ENCODE assay signal across 1 cellular context in the genomic region with DNA sequence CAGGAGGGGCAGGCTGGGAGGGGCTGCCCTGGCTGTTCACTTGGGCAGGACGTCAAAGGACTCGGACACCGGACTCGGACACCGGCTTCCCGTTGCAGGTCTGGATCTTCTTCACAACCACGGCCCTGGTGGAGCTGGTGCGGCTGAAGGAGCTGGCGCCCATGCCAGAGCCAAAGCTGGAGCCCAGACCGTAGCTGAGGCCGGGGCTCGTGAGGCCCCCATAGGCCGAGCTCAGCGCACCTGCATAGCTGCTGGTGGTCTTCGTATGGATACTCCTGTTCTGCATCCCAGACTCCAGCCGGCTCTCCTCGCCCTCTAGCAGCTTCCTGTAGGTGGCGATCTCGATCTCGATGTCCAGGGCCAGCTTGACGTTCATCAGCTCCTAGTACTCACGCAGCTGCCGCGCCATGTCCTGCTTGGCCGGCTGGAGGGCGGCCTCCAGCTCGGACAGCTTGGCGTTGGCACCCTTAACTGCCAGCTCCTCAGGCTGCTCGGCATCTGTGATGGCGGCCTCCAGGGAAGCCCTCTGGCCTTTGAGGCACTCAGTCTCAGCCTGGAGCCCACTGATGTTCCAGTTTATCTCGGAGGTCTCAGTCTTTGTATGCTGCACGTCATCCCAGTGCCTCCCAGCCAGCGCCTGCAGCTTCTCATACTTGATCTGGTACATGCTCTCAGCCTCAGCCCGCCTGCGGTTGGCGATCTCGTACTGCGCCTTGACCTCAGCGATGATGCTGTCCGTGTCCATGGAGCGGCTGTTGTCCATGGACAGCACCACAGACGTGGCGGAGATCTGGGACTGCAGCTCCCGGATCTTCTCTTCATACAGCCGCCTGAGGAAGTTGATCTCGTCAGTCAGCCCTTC.
TF ChIP-seq lines count a peak whose summit lies in the region.

No MANE protein-coding gene starts in this region.

TF ChIP-seq in K562, 482 proteins besides CTCF, POLR2A, EP300 and RAD21 (continued from another document):
- TF ChIP-seq, protein P1, sequence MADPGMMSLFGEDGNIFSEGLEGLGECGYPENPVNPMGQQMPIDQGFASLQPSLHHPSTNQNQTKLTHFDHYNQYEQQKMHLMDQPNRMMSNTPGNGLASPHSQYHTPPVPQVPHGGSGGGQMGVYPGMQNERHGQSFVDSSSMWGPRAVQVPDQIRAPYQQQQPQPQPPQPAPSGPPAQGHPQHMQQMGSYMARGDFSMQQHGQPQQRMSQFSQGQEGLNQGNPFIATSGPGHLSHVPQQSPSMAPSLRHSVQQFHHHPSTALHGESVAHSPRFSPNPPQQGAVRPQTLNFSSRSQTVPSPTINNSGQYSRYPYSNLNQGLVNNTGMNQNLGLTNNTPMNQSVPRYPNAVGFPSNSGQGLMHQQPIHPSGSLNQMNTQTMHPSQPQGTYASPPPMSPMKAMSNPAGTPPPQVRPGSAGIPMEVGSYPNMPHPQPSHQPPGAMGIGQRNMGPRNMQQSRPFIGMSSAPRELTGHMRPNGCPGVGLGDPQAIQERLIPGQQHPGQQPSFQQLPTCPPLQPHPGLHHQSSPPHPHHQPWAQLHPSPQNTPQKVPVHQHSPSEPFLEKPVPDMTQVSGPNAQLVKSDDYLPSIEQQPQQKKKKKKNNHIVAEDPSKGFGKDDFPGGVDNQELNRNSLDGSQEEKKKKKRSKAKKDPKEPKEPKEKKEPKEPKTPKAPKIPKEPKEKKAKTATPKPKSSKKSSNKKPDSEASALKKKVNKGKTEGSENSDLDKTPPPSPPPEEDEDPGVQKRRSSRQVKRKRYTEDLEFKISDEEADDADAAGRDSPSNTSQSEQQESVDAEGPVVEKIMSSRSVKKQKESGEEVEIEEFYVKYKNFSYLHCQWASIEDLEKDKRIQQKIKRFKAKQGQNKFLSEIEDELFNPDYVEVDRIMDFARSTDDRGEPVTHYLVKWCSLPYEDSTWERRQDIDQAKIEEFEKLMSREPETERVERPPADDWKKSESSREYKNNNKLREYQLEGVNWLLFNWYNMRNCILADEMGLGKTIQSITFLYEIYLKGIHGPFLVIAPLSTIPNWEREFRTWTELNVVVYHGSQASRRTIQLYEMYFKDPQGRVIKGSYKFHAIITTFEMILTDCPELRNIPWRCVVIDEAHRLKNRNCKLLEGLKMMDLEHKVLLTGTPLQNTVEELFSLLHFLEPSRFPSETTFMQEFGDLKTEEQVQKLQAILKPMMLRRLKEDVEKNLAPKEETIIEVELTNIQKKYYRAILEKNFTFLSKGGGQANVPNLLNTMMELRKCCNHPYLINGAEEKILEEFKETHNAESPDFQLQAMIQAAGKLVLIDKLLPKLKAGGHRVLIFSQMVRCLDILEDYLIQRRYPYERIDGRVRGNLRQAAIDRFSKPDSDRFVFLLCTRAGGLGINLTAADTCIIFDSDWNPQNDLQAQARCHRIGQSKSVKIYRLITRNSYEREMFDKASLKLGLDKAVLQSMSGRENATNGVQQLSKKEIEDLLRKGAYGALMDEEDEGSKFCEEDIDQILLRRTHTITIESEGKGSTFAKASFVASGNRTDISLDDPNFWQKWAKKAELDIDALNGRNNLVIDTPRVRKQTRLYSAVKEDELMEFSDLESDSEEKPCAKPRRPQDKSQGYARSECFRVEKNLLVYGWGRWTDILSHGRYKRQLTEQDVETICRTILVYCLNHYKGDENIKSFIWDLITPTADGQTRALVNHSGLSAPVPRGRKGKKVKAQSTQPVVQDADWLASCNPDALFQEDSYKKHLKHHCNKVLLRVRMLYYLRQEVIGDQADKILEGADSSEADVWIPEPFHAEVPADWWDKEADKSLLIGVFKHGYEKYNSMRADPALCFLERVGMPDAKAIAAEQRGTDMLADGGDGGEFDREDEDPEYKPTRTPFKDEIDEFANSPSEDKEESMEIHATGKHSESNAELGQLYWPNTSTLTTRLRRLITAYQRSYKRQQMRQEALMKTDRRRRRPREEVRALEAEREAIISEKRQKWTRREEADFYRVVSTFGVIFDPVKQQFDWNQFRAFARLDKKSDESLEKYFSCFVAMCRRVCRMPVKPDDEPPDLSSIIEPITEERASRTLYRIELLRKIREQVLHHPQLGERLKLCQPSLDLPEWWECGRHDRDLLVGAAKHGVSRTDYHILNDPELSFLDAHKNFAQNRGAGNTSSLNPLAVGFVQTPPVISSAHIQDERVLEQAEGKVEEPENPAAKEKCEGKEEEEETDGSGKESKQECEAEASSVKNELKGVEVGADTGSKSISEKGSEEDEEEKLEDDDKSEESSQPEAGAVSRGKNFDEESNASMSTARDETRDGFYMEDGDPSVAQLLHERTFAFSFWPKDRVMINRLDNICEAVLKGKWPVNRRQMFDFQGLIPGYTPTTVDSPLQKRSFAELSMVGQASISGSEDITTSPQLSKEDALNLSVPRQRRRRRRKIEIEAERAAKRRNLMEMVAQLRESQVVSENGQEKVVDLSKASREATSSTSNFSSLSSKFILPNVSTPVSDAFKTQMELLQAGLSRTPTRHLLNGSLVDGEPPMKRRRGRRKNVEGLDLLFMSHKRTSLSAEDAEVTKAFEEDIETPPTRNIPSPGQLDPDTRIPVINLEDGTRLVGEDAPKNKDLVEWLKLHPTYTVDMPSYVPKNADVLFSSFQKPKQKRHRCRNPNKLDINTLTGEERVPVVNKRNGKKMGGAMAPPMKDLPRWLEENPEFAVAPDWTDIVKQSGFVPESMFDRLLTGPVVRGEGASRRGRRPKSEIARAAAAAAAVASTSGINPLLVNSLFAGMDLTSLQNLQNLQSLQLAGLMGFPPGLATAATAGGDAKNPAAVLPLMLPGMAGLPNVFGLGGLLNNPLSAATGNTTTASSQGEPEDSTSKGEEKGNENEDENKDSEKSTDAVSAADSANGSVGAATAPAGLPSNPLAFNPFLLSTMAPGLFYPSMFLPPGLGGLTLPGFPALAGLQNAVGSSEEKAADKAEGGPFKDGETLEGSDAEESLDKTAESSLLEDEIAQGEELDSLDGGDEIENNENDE (IDR thresholded peaks at IDR 0.05; ENCODE audit: low read depth, low read length): no peak
- no peak for TF ChIP-seq ASH1L (IDR thresholded peaks at IDR 0.05; ENCODE audit: borderline replicate concordance, low read depth, partially characterized antibody)
- no peak for TF ChIP-seq TGIF2 (CRISPR knock-in tag; IDR thresholded peaks at IDR 0.05)
- no peak for TF ChIP-seq ETV1 (tag; conservative IDR thresholded peaks at IDR 0.05; ENCODE audit: low read depth)
- TF ChIP-seq NCOA2 (IDR thresholded peaks at IDR 0.05; ENCODE audit: partially characterized antibody in 2 of 2): no peak
- TF ChIP-seq PML (IDR thresholded peaks at IDR 0.05; ENCODE audit: low read length): no peak
- TF ChIP-seq ATF7 (IDR thresholded peaks at IDR 0.05): peak; percentile 43; the same call in 1 of the 2 replicates
- TF ChIP-seq, protein P2, sequence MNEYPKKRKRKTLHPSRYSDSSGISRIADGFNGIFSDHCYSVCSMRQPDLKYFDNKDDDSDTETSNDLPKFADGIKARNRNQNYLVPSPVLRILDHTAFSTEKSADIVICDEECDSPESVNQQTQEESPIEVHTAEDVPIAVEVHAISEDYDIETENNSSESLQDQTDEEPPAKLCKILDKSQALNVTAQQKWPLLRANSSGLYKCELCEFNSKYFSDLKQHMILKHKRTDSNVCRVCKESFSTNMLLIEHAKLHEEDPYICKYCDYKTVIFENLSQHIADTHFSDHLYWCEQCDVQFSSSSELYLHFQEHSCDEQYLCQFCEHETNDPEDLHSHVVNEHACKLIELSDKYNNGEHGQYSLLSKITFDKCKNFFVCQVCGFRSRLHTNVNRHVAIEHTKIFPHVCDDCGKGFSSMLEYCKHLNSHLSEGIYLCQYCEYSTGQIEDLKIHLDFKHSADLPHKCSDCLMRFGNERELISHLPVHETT (CRISPR knock-in tag; conservative IDR thresholded peaks at IDR 0.05 in 1 of 2, IDR thresholded peaks at IDR 0.05 in 1 of 2): no peak
- no peak for TF ChIP-seq MCM7 (IDR thresholded peaks at IDR 0.05)
- peak; percentile 38; the same call in 1 of the 2 replicates for TF ChIP-seq CREM (IDR thresholded peaks at IDR 0.05; ENCODE audit: low read depth)
- TF ChIP-seq, protein P3, sequence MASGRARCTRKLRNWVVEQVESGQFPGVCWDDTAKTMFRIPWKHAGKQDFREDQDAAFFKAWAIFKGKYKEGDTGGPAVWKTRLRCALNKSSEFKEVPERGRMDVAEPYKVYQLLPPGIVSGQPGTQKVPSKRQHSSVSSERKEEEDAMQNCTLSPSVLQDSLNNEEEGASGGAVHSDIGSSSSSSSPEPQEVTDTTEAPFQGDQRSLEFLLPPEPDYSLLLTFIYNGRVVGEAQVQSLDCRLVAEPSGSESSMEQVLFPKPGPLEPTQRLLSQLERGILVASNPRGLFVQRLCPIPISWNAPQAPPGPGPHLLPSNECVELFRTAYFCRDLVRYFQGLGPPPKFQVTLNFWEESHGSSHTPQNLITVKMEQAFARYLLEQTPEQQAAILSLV (tag; IDR thresholded peaks at IDR 0.05): no peak
- TF ChIP-seq, protein P4, sequence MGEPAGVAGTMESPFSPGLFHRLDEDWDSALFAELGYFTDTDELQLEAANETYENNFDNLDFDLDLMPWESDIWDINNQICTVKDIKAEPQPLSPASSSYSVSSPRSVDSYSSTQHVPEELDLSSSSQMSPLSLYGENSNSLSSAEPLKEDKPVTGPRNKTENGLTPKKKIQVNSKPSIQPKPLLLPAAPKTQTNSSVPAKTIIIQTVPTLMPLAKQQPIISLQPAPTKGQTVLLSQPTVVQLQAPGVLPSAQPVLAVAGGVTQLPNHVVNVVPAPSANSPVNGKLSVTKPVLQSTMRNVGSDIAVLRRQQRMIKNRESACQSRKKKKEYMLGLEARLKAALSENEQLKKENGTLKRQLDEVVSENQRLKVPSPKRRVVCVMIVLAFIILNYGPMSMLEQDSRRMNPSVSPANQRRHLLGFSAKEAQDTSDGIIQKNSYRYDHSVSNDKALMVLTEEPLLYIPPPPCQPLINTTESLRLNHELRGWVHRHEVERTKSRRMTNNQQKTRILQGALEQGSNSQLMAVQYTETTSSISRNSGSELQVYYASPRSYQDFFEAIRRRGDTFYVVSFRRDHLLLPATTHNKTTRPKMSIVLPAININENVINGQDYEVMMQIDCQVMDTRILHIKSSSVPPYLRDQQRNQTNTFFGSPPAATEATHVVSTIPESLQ (CRISPR knock-in tag; IDR thresholded peaks at IDR 0.05): no peak
- no peak for TF ChIP-seq ATF1 (CRISPR knock-in tag; IDR thresholded peaks at IDR 0.05)
- peak; percentile 48 for TF ChIP-seq ATF1 (tag; IDR thresholded peaks at IDR 0.05)
- TF ChIP-seq CREB1 (IDR thresholded peaks at IDR 0.05): no peak; the same call in 1 of the 2 replicates
- TF ChIP-seq CREB1 (CRISPR knock-in tag; IDR thresholded peaks at IDR 0.05): peak; percentile 33; the same call in 1 of the 2 replicates
- TF ChIP-seq TCF7 (IDR thresholded peaks at IDR 0.05; ENCODE audit: borderline replicate concordance): no peak
- TF ChIP-seq PHB (CRISPR knock-in tag; IDR thresholded peaks at IDR 0.05): no peak
- TF ChIP-seq POLR3A (IDR thresholded peaks at IDR 0.05; ENCODE audit: borderline replicate concordance, extremely low read depth, insufficient read depth, insufficient read length): no peak
